ENCODE assay signal across 7 cellular contexts in the genomic region with DNA sequence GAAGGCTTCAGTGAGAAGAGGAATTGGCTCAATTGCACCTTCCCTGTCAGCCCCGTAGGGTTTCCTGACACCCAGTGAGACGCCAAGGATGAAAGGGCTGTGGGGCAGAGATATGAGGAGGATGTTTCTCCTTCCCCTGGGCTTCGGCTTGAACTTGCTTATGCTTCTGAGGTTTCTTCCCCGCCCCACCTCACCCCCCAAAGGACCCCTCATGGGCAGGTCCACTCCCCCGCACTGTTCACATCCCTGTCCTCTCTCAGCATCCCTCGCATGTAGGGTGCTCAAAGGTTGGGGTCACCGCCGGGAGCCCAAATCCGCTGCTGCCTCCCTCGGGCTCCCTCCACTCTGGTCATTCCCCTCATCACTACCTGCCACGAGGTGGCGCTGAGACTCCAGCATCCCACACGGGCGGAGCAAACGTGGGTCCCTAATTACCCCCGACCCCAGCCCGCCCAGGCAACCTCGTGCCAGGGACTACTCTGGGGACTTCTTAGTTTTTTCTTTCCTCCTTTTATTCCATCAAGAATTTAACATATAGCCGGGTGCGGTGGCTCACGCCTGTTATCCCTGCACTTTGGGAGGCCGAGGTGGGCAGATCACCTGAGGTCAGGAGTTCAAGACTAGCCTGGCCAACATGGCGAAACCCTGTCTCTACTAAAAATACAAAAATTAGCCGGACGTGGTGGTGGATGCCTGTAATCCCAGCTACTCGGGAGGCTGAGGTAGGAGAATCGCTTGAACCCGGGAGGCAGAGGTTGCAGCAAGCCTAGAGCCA. TPM values are rescaled to one million over a fixed set of nuclear protein-coding genes. Genes with fewer than 3 reads are reported as not detected.
DNase-seq lines count a peak whose midpoint lies in the region; ATAC-seq and TF ChIP-seq lines count a peak whose summit lies in the region.

No MANE protein-coding gene starts in this region.

- H3K27me3 Mint-ChIP-seq in natural killer cell treated with Interleukin-12 subunit alpha and Interleukin-12 subunit beta and Interleukin-15 and Interleukin-18, amount 100 ng/mL, for 72 hours: peaks cover 7 to 11% of the 10 kb centered on the region in 2 donors

- H3K27ac ChIP-seq in thyroid gland: no peak overlapping the region

- TF ChIP-seq CTCF in GM12875 (IDR thresholded peaks at IDR 0.05; ENCODE audit: borderline replicate concordance, insufficient read depth, low read depth, low read length): peak; percentile 89
- peak; percentile 78 for TF ChIP-seq CTCF in epithelial cell of esophagus (IDR thresholded peaks at IDR 0.05; ENCODE audit: insufficient read depth, low read depth, low read length, missing control alignments)
- TF ChIP-seq CTCF in thyroid gland (IDR thresholded peaks at IDR 0.05): peak; percentile 59 to 89 (median 69)

- H3K4me3 Mint-ChIP-seq in natural killer cell treated with Interleukin-12 subunit alpha and Interleukin-12 subunit beta and Interleukin-15 and Interleukin-18, amount 100 ng/mL, for 72 hours: peak overlapping the region; percentile 28

- H3K9me3 ChIP-seq in thyroid gland: no peaks in the 10 kb centered on the region

- H3K4me3 ChIP-seq in GM12875 (ENCODE audit: low read depth, low read length) (no peak overlapping the region), epithelial cell of esophagus (ENCODE audit: low read length) (no peak overlapping the region), thyroid gland (replicated peaks in 1 of 3) (no peak overlapping the region)

- 21 to 26% methylated on average over 27 of the region's 28 CpGs for WGBS in thyroid gland, 2 donors

- TF ChIP-seq POLR2A in thyroid gland (IDR thresholded peaks at IDR 0.05): no peak

- H3K27ac Mint-ChIP-seq in natural killer cell treated with Interleukin-12 subunit alpha and Interleukin-12 subunit beta and Interleukin-15 and Interleukin-18, amount 100 ng/mL, for 72 hours: no peak overlapping the region

- ATAC-seq in natural killer cell treated with Interleukin-12 subunit alpha and Interleukin-12 subunit beta and Interleukin-15 and Interleukin-18, amount 100 ng/mL, for 72 hours: peak; percentile 78 to 86
- ATAC-seq in GM18873 (IDR thresholded peaks at IDR 0.05; ENCODE audit: low FRiP score, unreplicated experiment): no peak

- no peaks in the 10 kb centered on the region for H3K9me3 Mint-ChIP-seq in natural killer cell treated with Interleukin-12 subunit alpha and Interleukin-12 subunit beta and Interleukin-15 and Interleukin-18, amount 100 ng/mL, for 72 hours

- peaks cover 6 to 12% of the 10 kb centered on the region in 2 donors for H3K4me1 Mint-ChIP-seq in natural killer cell treated with Interleukin-12 subunit alpha and Interleukin-12 subunit beta and Interleukin-15 and Interleukin-18, amount 100 ng/mL, for 72 hours (ENCODE audit: low read depth in 2 of 2)

- H3K27me3 ChIP-seq in thyroid gland: no peaks in the 10 kb centered on the region

- H3K36me3 ChIP-seq in thyroid gland: no peaks in the 10 kb centered on the region

- DNase-seq in NCI-H2171 treated with DMSO at 0.1 percent for 48 hours (lab: John Stamatoyannopoulos, UW) (peak; percentile 56), epithelial cell of esophagus (ENCODE audit: low read depth) (peak; percentile 48), thyroid gland (peak; percentile 57 to 68)
- peak in 2 of 3 experiments; percentile 60 to 61 for DNase-seq in activated CD8-positive, alpha-beta memory T cell treated with anti-CD3 and anti-CD28 coated beads for 48 hours (ENCODE audit: low read depth in 2 of 3, low spot score in 2 of 3)
- DNase-seq in natural killer cell treated with Interleukin-12 subunit alpha and Interleukin-12 subunit beta and Interleukin-15 and Interleukin-18, amount 100 ng/mL, for 72 hours (ENCODE audit: low spot score): peak; percentile 74

- H3K4me1 ChIP-seq in thyroid gland: no peaks in the 10 kb centered on the region

- no peaks in the 10 kb centered on the region for H3K36me3 Mint-ChIP-seq in natural killer cell treated with Interleukin-12 subunit alpha and Interleukin-12 subunit beta and Interleukin-15 and Interleukin-18, amount 100 ng/mL, for 72 hours

- intact Hi-C loops in thyroid gland (cut with DNase I): loop anchor here (5.0 to 10.0 kb wide), 3 partner anchors 56 to 279 kb away; a partner anchor contains a TSS

RNA-seq across cellular contexts. Expression of a gene that starts 3.3 kb away (rescaled TPM):
- not detected for total RNA-seq in natural killer cell treated with Interleukin-12 subunit alpha and Interleukin-12 subunit beta and Interleukin-15 and Interleukin-18, amount 100 ng/mL, for 72 hours
- 1 to 10 TPM in 3 of 4 donors, under 1 TPM in 1; 0.11 to 1.5 (median 1.0) TPM for total RNA-seq in thyroid gland

RNA-seq across cellular contexts. Expression of a gene that starts 5.9 kb away (rescaled TPM):
- total RNA-seq in natural killer cell treated with Interleukin-12 subunit alpha and Interleukin-12 subunit beta and Interleukin-15 and Interleukin-18, amount 100 ng/mL, for 72 hours: not detected
- not detected for total RNA-seq in thyroid gland
